In the genomic region with DNA sequence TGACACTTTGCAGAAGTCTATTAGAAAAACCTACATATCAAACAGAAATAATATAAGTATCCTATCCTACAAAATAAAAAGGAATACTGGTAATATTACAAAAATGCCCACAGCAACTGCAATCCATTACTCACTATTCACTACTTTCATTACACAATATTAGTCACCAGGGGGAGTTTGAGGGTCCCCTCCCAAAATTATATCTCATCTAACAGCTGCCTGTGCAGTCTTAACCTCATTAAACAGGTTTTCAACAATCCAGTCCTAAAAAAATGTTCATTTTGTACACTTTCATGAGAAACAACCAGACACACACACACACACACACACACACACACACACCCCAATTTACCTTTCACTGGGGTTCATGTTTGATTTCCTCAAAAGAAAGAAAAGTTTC, we compare ENCODE assay signal across 1 cellular context.
TF ChIP-seq lines count a peak whose summit lies in the region.

No MANE protein-coding gene starts in this region.

TF ChIP-seq in K562, 482 proteins besides CTCF, POLR2A, EP300 and RAD21 (continued from another document):
- TF ChIP-seq, protein P1, sequence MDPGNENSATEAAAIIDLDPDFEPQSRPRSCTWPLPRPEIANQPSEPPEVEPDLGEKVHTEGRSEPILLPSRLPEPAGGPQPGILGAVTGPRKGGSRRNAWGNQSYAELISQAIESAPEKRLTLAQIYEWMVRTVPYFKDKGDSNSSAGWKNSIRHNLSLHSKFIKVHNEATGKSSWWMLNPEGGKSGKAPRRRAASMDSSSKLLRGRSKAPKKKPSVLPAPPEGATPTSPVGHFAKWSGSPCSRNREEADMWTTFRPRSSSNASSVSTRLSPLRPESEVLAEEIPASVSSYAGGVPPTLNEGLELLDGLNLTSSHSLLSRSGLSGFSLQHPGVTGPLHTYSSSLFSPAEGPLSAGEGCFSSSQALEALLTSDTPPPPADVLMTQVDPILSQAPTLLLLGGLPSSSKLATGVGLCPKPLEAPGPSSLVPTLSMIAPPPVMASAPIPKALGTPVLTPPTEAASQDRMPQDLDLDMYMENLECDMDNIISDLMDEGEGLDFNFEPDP (CRISPR knock-in tag; IDR thresholded peaks at IDR 0.05), result no peak
- TF ChIP-seq, protein P2, sequence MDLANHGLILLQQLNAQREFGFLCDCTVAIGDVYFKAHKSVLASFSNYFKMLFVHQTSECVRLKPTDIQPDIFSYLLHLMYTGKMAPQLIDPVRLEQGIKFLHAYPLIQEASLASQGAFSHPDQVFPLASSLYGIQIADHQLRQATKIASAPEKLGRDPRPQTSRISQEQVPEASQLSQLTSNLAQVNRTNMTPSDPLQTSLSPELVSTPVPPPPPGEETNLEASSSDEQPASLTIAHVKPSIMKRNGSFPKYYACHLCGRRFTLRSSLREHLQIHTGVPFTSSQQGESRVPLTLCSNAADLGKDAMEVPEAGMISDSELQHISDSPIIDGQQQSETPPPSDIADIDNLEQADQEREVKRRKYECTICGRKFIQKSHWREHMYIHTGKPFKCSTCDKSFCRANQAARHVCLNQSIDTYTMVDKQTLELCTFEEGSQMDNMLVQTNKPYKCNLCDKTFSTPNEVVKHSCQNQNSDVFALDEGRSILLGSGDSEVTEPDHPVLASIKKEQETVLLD (IDR thresholded peaks at IDR 0.05), result peak; percentile 12; the same call in 1 of the 2 replicates
- TF ChIP-seq, protein P3, sequence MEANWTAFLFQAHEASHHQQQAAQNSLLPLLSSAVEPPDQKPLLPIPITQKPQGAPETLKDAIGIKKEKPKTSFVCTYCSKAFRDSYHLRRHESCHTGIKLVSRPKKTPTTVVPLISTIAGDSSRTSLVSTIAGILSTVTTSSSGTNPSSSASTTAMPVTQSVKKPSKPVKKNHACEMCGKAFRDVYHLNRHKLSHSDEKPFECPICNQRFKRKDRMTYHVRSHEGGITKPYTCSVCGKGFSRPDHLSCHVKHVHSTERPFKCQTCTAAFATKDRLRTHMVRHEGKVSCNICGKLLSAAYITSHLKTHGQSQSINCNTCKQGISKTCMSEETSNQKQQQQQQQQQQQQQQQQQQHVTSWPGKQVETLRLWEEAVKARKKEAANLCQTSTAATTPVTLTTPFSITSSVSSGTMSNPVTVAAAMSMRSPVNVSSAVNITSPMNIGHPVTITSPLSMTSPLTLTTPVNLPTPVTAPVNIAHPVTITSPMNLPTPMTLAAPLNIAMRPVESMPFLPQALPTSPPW (CRISPR knock-in tag; IDR thresholded peaks at IDR 0.05), result 0 out of 2 replicates have a peak, but pooled peaks have one; percentile 33
- TF ChIP-seq DPF2 (IDR thresholded peaks at IDR 0.05), result peak; percentile 45; the same call in 1 of the 2 replicates
